10 cellular contexts compared by ENCODE assay signal in genomic region chrX:20254712-20255299, GRCh38. TPM values are rescaled to one million over a fixed set of nuclear protein-coding genes. Genes with fewer than 3 reads are reported as not detected.
DNase-seq lines count a peak whose midpoint lies in the region; FAIRE-seq and TF ChIP-seq lines count a peak whose summit lies in the region.
"Had no signal": no experiment of that assay in that cellular context is flagged by ENCODE, and none has a peak within 500 bp of the region (broad histone marks: within the 10 kb centered on the region; RNA-seq: fewer than 3 reads in every experiment).

No MANE protein-coding gene starts in this region.

- no peaks in the 10 kb centered on the region for H3K36me3 Mint-ChIP-seq in CD14-positive monocyte
- H3K36me3 Mint-ChIP-seq in activated naive CD8-positive, alpha-beta T cell treated with anti-CD3 and anti-CD28 coated beads for 36 hours = peaks cover 20% of the 10 kb centered on the region
- peaks cover 0 to 4% (median 0%) of the 10 kb centered on the region in 3 donors for H3K36me3 Mint-ChIP-seq in immature natural killer cell

- H3K4me3 Mint-ChIP-seq in CD14-positive monocyte (no peak overlapping the region), immature natural killer cell (no peak overlapping the region)
- no peak overlapping the region for H3K4me3 Mint-ChIP-seq in activated naive CD8-positive, alpha-beta T cell treated with anti-CD3 and anti-CD28 coated beads for 36 hours
- H3K4me3 Mint-ChIP-seq: dendritic cell treated with granulocyte-macrophage colony-stimulating factor and Interleukin-4, amounts not matched to agents 40 ng/mL and 50 ng/mL, for 4 days had no signal

- H3K27me3 Mint-ChIP-seq in CD14-positive monocyte (ENCODE audit: low read depth in 3 of 3) (peaks cover 0 to 7% (median 0%) of the 10 kb centered on the region in 3 donors), immature natural killer cell (ENCODE audit: low read depth in 3 of 3) (peaks cover 0 to 15% (median 1%) of the 10 kb centered on the region in 3 donors)
- no peaks in the 10 kb centered on the region for H3K27me3 Mint-ChIP-seq in activated naive CD8-positive, alpha-beta T cell treated with anti-CD3 and anti-CD28 coated beads for 36 hours
- H3K27me3 Mint-ChIP-seq: dendritic cell treated with granulocyte-macrophage colony-stimulating factor and Interleukin-4, amounts not matched to agents 40 ng/mL and 50 ng/mL, for 4 days had no signal

- H3K4me1 Mint-ChIP-seq in CD14-positive monocyte = peaks cover 57% of the 10 kb centered on the region
- peaks cover 43% of the 10 kb centered on the region for H3K4me1 Mint-ChIP-seq in activated naive CD8-positive, alpha-beta T cell treated with anti-CD3 and anti-CD28 coated beads for 36 hours
- peaks cover 42 to 74% of the 10 kb centered on the region in 2 donors for H3K4me1 Mint-ChIP-seq in immature natural killer cell

- TF ChIP-seq CTCF in CD14-positive monocyte (IDR thresholded peaks at IDR 0.05) = no peak

- FAIRE-seq in GM19239 (lab: Jason Lieb, UNC) = peak; percentile 54

- DNase-seq in CD14-positive monocyte (ENCODE audit: low spot score) (no peak), GM19239 (ENCODE audit: insufficient read length, low spot score) (no peak), immature natural killer cell (no peak), iPS-NIHi7 (ENCODE audit: extremely low spot score) (no peak), NCI-H748 (lab: John Stamatoyannopoulos, UW; ENCODE audit: unreplicated experiment) (no peak), GDM1 (lab: John Stamatoyannopoulos, UW) (no peak)
- DNase-seq in activated naive CD8-positive, alpha-beta T cell treated with anti-CD3 and anti-CD28 coated beads for 36 hours = no peak
- DNase-seq: DMS79 treated with DMSO at 0.1 percent for 48 hours, NCI-H187 treated with DMSO at 0.1 percent for 48 hours had no signal

- intact Hi-C loops in CD14-positive monocyte (cut with micrococcal nuclease) = loop anchor here in 1 of 2 donors (5.0 kb wide), 1 partner anchor 187 kb away; no protein-coding TSS in a partner anchor

- peak overlapping the region in 4 of 7 donors; percentile 8 to 36 (median 24) for H3K27ac Mint-ChIP-seq in CD14-positive monocyte
- peak overlapping the region; percentile 10 for H3K27ac Mint-ChIP-seq in activated naive CD8-positive, alpha-beta T cell treated with anti-CD3 and anti-CD28 coated beads for 36 hours
- peak overlapping the region in 4 of 6 donors; percentile 0 to 48 (median 40) for H3K27ac Mint-ChIP-seq in immature natural killer cell
- H3K27ac Mint-ChIP-seq: dendritic cell treated with granulocyte-macrophage colony-stimulating factor and Interleukin-4, amounts not matched to agents 40 ng/mL and 50 ng/mL, for 4 days had no signal

- no peaks in the 10 kb centered on the region for H3K9me3 Mint-ChIP-seq in CD14-positive monocyte
- H3K9me3 Mint-ChIP-seq in activated naive CD8-positive, alpha-beta T cell treated with anti-CD3 and anti-CD28 coated beads for 36 hours = no peaks in the 10 kb centered on the region
- no peaks in the 10 kb centered on the region for H3K9me3 Mint-ChIP-seq in immature natural killer cell
- H3K9me3 Mint-ChIP-seq: dendritic cell treated with granulocyte-macrophage colony-stimulating factor and Interleukin-4, amounts not matched to agents 40 ng/mL and 50 ng/mL, for 4 days had no signal

RNA-seq across cellular contexts. Expression of gene RPS6KA3, which starts 11.9 kb away (rescaled TPM):
- 10 to 100 TPM; 14.6 to 21.6 TPM for polyA plus RNA-seq in CD14-positive monocyte
- total RNA-seq in activated naive CD8-positive, alpha-beta T cell treated with anti-CD3 and anti-CD28 coated beads for 36 hours = 10 to 100 TPM; 58.7 to 62.0 TPM
- 10 to 100 TPM; 16.9 to 38.7 (median 28.4) TPM for polyA plus RNA-seq in immature natural killer cell
